In genomic region chr7:105600720-105601550, GRCh38 we compare ENCODE assay signal across 1 cellular context.
TF ChIP-seq lines count a peak whose summit lies in the region.

No MANE protein-coding gene starts in this region.

TF ChIP-seq in K562, 482 proteins besides CTCF, POLR2A, EP300 and RAD21 (continues in another document):
- TF ChIP-seq MEF2D (tag; conservative IDR thresholded peaks at IDR 0.05; ENCODE audit: low read depth) (0 out of 2 replicates have a peak, but pooled peaks have one; percentile 40), ZBTB2 (IDR thresholded peaks at IDR 0.05) (no peak), MBD2 (IDR thresholded peaks at IDR 0.05; ENCODE audit: borderline replicate concordance, low read depth) (no peak), DEAF1 (CRISPR knock-in tag; IDR thresholded peaks at IDR 0.05) (no peak), PHB2 (IDR thresholded peaks at IDR 0.05; ENCODE audit: low read depth) (no peak), ZBTB17 (CRISPR knock-in tag; IDR thresholded peaks at IDR 0.05) (no peak; the same call in 1 of the 2 replicates), GTF2A2 (tag; IDR thresholded peaks at IDR 0.05) (0 out of 2 replicates have a peak, but pooled peaks have one; percentile 11), LEF1 (IDR thresholded peaks at IDR 0.05) (no peak), E2F5 (CRISPR knock-in tag; IDR thresholded peaks at IDR 0.05) (no peak), ZNF146 (CRISPR knock-in tag; IDR thresholded peaks at IDR 0.05; ENCODE audit: unreplicated experiment) (no peak), ZNF707 (CRISPR knock-in tag; conservative IDR thresholded peaks at IDR 0.05) (no peak), ZNF696 (CRISPR knock-in tag; conservative IDR thresholded peaks at IDR 0.05) (no peak), ZNF830 (CRISPR knock-in tag; IDR thresholded peaks at IDR 0.05) (no peak), ZNF134 (CRISPR knock-in tag; conservative IDR thresholded peaks at IDR 0.05) (no peak), ZNF175 (CRISPR knock-in tag; IDR thresholded peaks at IDR 0.05; ENCODE audit: low read depth) (no peak), COPS2 (conservative IDR thresholded peaks at IDR 0.05) (no peak), SMARCA4 (IDR thresholded peaks at IDR 0.05) (no peak), ZNF445 (CRISPR knock-in tag; IDR thresholded peaks at IDR 0.05; ENCODE audit: low read depth) (no peak), ZNF644 (tag; IDR thresholded peaks at IDR 0.05; ENCODE audit: low read depth) (no peak), L3MBTL2 (IDR thresholded peaks at IDR 0.05) (peak; percentile 90), TRIM25 (IDR thresholded peaks at IDR 0.05; ENCODE audit: borderline replicate concordance) (no peak), EP400 (IDR thresholded peaks at IDR 0.05) (peak; percentile 74), XRCC4 (IDR thresholded peaks at IDR 0.05; ENCODE audit: extremely low read depth, insufficient read depth, insufficient read length) (no peak), MYC (IDR thresholded peaks at IDR 0.05; ENCODE audit: low read depth, low read length) (peak; percentile 77; the same call in 1 of the 2 replicates), MYC (CRISPR knock-in tag; IDR thresholded peaks at IDR 0.05; ENCODE audit: borderline replicate concordance, low read depth) (no peak), E2F1 (CRISPR knock-in tag; IDR thresholded peaks at IDR 0.05) (peak; percentile 61; the same call in 1 of the 2 replicates), EHMT2 (IDR thresholded peaks at IDR 0.05) (0 out of 2 replicates have a peak, but pooled peaks have one; percentile 10), NR2C1 (IDR thresholded peaks at IDR 0.05) (0 out of 2 replicates have a peak, but pooled peaks have one; percentile 15), NR2C1 (tag; IDR thresholded peaks at IDR 0.05) (0 out of 2 replicates have a peak, but pooled peaks have one; percentile 23), PTRF (tag; IDR thresholded peaks at IDR 0.05) (no peak), RNF2 (IDR thresholded peaks at IDR 0.05) (no peak), ETS2 (tag; IDR thresholded peaks at IDR 0.05; ENCODE audit: borderline replicate concordance, poor library complexity, severe bottlenecking) (no peak), ZNF655 (CRISPR knock-in tag; IDR thresholded peaks at IDR 0.05) (no peak), ZNF668 (CRISPR knock-in tag; IDR thresholded peaks at IDR 0.05) (peak; percentile 52; the same call in 1 of the 2 replicates), MCM7 (IDR thresholded peaks at IDR 0.05) (no peak), POLR2G (IDR thresholded peaks at IDR 0.05; ENCODE audit: low read depth, low read length) (no peak), POLR2B (IDR thresholded peaks at IDR 0.05; ENCODE audit: low read depth, partially characterized antibody) (no peak), ARID1B (IDR thresholded peaks at IDR 0.05) (0 out of 2 replicates have a peak, but pooled peaks have one; percentile 42), ZNF592 (IDR thresholded peaks at IDR 0.05) (peak; percentile 85), POLR3A (IDR thresholded peaks at IDR 0.05; ENCODE audit: borderline replicate concordance, extremely low read depth, insufficient read depth, insufficient read length) (no peak), ZNF584 (CRISPR knock-in tag; IDR thresholded peaks at IDR 0.05; ENCODE audit: low read depth) (no peak), ARHGAP35 (IDR thresholded peaks at IDR 0.05; ENCODE audit: partially characterized antibody) (no peak), ELF1 (tag; IDR thresholded peaks at IDR 0.05) (no peak), FOSL1 (tag; conservative IDR thresholded peaks at IDR 0.05) (0 out of 2 replicates have a peak, but pooled peaks have one; percentile 2), TCF3 (CRISPR knock-in tag; IDR thresholded peaks at IDR 0.05) (peak; percentile 35; the same call in 1 of the 2 replicates), ZFPM2 (CRISPR knock-in tag; IDR thresholded peaks at IDR 0.05) (no peak), SIN3A (IDR thresholded peaks at IDR 0.05; ENCODE audit: borderline replicate concordance in 2 of 2, control insufficient read depth in 1 of 2, low read depth in 2 of 2, low read length in 2 of 2) (peak in 1 of 2 experiments; percentile 29; a peak in 1 of 4 replicates), DNMT1 (IDR thresholded peaks at IDR 0.05) (no peak), CXXC5 (CRISPR knock-in tag; IDR thresholded peaks at IDR 0.05) (no peak), TRIM24 (IDR thresholded peaks at IDR 0.05) (peak in 1 of 2 experiments; percentile 43; a peak in 1 of 4 replicates), TBP (optimal IDR thresholded peaks at IDR 0.05; ENCODE audit: low read depth, low read length) (peak; percentile 38), STAT5B (CRISPR knock-in tag; IDR thresholded peaks at IDR 0.05) (no peak), DLX4 (CRISPR knock-in tag; IDR thresholded peaks at IDR 0.05) (no peak), FOXK2 (conservative IDR thresholded peaks at IDR 0.05 in 1 of 2, IDR thresholded peaks at IDR 0.05 in 1 of 2; ENCODE audit: low read depth in 2 of 2) (no peak), ZBTB11 (CRISPR knock-in tag; IDR thresholded peaks at IDR 0.05) (0 out of 6 replicates have a peak, but pooled peaks of 1 of the 3 experiments have one; percentile 36), TEAD4 (IDR thresholded peaks at IDR 0.05; ENCODE audit: low read length) (peak; percentile 27; the same call in 1 of the 2 replicates), TEAD4 (CRISPR knock-in tag; IDR thresholded peaks at IDR 0.05; ENCODE audit: borderline replicate concordance) (no peak), DPF2 (IDR thresholded peaks at IDR 0.05) (peak; percentile 53; the same call in 1 of the 2 replicates), RBM25 (IDR thresholded peaks at IDR 0.05; ENCODE audit: low read depth, low read length, severe bottlenecking) (peak; percentile 27)
